25 cellular contexts compared by ENCODE assay signal in the genomic region with DNA sequence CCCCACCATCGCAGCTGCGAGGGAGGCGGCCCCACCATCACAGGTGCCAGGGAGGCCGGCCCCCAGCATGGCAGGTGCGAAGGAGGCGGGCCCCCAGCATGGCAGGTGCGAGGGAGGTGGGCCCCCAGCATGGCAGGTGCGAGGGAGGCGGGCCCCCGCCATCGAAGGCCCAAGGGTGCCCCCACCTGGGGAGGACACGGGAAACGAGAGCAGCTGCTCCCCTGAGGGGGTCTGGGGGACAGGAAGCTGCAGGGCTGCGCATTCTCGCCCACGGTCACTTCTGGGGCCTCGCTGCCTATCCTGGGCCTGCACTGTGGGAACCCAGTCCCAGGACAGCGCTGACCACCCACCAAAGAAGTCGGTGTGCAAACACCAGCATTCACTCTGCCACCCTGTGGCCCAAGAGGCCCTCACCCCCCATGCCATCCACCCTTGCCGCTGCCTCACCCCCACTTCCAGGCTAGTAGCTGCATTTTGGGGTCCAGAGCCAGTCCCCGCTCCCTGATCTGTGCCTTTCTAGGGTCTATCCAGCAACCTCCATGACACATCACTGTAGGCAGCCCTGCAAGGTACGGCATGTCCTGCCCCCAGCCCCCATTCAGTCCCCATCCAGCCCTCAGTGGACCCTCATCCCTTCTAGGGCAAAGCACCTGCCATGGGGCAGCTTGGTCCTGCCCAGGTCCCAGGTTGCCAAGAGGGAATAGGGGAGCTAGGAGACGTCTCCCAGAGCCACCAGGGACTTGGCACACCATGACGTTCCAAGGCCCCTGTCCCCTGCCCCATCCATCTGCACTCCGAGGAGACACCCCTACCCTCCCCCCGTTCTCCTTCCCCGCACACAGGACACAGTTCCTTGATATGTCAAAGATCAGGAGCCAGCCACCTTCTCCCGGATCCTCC. TPM values are rescaled to one million over a fixed set of nuclear protein-coding genes. Genes with fewer than 3 reads are reported as not detected.
DNase-seq lines count a peak whose midpoint lies in the region; ATAC-seq and TF ChIP-seq lines count a peak whose summit lies in the region.
"Had no signal": no experiment of that assay in that cellular context is flagged by ENCODE, and none has a peak within 500 bp of the region (broad histone marks: within the 10 kb centered on the region; RNA-seq: fewer than 3 reads in every experiment).

No MANE protein-coding gene starts in this region.

- H3K27ac ChIP-seq in right atrium auricular region (no peak overlapping the region), left lung (no peak overlapping the region), sigmoid colon (no peak overlapping the region)
- H3K27ac ChIP-seq: C4-2B, cardiac muscle cell, epithelial cell of prostate, HL-60 had no signal

- no peaks in the 10 kb centered on the region for H3K4me1 Mint-ChIP-seq in activated T-helper 2 cell treated with anti-CD3 and anti-CD28 coated beads, Interferon-gamma antibody, Interleukin-2, Interleukin-4, amounts not matched to agents 10 μg/mL and 5 μg/mL and 100 μg/mL, durations not matched to agents 14 hours and 24 hours and 36 hours (ENCODE audit: low read depth)
- no peaks in the 10 kb centered on the region for H3K4me1 Mint-ChIP-seq in activated naive CD8-positive, alpha-beta T cell treated with anti-CD3 and anti-CD28 coated beads for 36 hours
- H3K4me1 Mint-ChIP-seq: IgD-negative memory B cell; memory B cell; naive thymus-derived CD4-positive, alpha-beta T cell had no signal

- H3K4me1 ChIP-seq in right atrium auricular region = no peaks in the 10 kb centered on the region
- H3K4me1 ChIP-seq in left lung = no peaks in the 10 kb centered on the region
- no peaks in the 10 kb centered on the region for H3K4me1 ChIP-seq in sigmoid colon

- intact Hi-C loops in Right ventricle myocardium superior (cut with DNase I) = no loop called here
- intact Hi-C loops in left lung (cut with DNase I) = no loop called here
- intact Hi-C loops in sigmoid colon (cut with DNase I) = no loop called here
- intact Hi-C loops in activated T-helper 2 cell treated with anti-CD3 and anti-CD28 coated beads, Interferon-gamma antibody, Interleukin-2, Interleukin-4, amounts not matched to agents 10 μg/mL and 5 μg/mL and 100 μg/mL, durations not matched to agents 14 hours and 24 hours and 36 hours (cut with micrococcal nuclease) = no loop called here

- 77 to 85% methylated on average over 28 of the region's 28 CpGs for WGBS in sigmoid colon, 2 donors

- TF ChIP-seq EP300 in sigmoid colon (IDR thresholded peaks at IDR 0.05) = no peak

- TF ChIP-seq CTCF in right atrium auricular region (IDR thresholded peaks at IDR 0.05) (no peak), left lung (IDR thresholded peaks at IDR 0.05) (no peak), sigmoid colon (IDR thresholded peaks at IDR 0.05) (no peak)

- DNase-seq in Right ventricle myocardium superior (peak; percentile 10), right atrium auricular region (ENCODE audit: low spot score) (no peak), left lung (peak; percentile 23 to 60), sigmoid colon (peak; percentile 58), NCI-H526 treated with DMSO at 0.1 percent for 48 hours (lab: John Stamatoyannopoulos, UW) (no peak), HuH-7 (ENCODE audit: low spot score) (no peak)
- no peak for DNase-seq in activated T-helper 2 cell treated with anti-CD3 and anti-CD28 coated beads, Interferon-gamma antibody, Interleukin-2, Interleukin-4, amounts not matched to agents 10 μg/mL and 5 μg/mL and 100 μg/mL, durations not matched to agents 14 hours and 24 hours and 36 hours (ENCODE audit: low spot score)
- no peak for DNase-seq in activated naive CD8-positive, alpha-beta T cell treated with anti-CD3 and anti-CD28 coated beads for 36 hours
- DNase-seq: ACHN; amygdala; foreskin fibroblast; hippocampal formation; NCI-H1417 treated with DMSO at 0.1 percent for 48 hours; NCI-H2171 treated with DMSO at 0.1 percent for 48 hours; NCI-H526; stimulated activated CD4-positive, alpha-beta T cell treated with anti-CD3 and anti-CD28 coated beads, Interleukin-4, amount 100 ng/mL, for 1 hour had no signal

- H3K27ac Mint-ChIP-seq in activated T-helper 2 cell treated with anti-CD3 and anti-CD28 coated beads, Interferon-gamma antibody, Interleukin-2, Interleukin-4, amounts not matched to agents 10 μg/mL and 5 μg/mL and 100 μg/mL, durations not matched to agents 14 hours and 24 hours and 36 hours = no peak overlapping the region
- no peak overlapping the region for H3K27ac Mint-ChIP-seq in activated naive CD8-positive, alpha-beta T cell treated with anti-CD3 and anti-CD28 coated beads for 36 hours
- H3K27ac Mint-ChIP-seq: IgD-negative memory B cell; memory B cell; naive thymus-derived CD4-positive, alpha-beta T cell; progenitor cell of endocrine pancreas had no signal

- ATAC-seq in Right ventricle myocardium superior (ENCODE audit: poor library complexity) (no peak), left lung (no peak)
- ATAC-seq: naive thymus-derived CD4-positive, alpha-beta T cell had no signal

- H3K4me3 ChIP-seq in right atrium auricular region = no peak overlapping the region
- no peak overlapping the region for H3K4me3 ChIP-seq in left lung
- H3K4me3 ChIP-seq in sigmoid colon = no peak overlapping the region
- H3K4me3 ChIP-seq: cardiac muscle cell, smooth muscle cell had no signal

- no peaks in the 10 kb centered on the region for H3K36me3 Mint-ChIP-seq in activated T-helper 2 cell treated with anti-CD3 and anti-CD28 coated beads, Interferon-gamma antibody, Interleukin-2, Interleukin-4, amounts not matched to agents 10 μg/mL and 5 μg/mL and 100 μg/mL, durations not matched to agents 14 hours and 24 hours and 36 hours (ENCODE audit: low read depth)
- no peaks in the 10 kb centered on the region for H3K36me3 Mint-ChIP-seq in activated naive CD8-positive, alpha-beta T cell treated with anti-CD3 and anti-CD28 coated beads for 36 hours
- H3K36me3 Mint-ChIP-seq: IgD-negative memory B cell; memory B cell; naive thymus-derived CD4-positive, alpha-beta T cell had no signal

- H3K27me3 Mint-ChIP-seq in activated T-helper 2 cell treated with anti-CD3 and anti-CD28 coated beads, Interferon-gamma antibody, Interleukin-2, Interleukin-4, amounts not matched to agents 10 μg/mL and 5 μg/mL and 100 μg/mL, durations not matched to agents 14 hours and 24 hours and 36 hours (ENCODE audit: low read depth) = peaks cover 9% of the 10 kb centered on the region
- no peaks in the 10 kb centered on the region for H3K27me3 Mint-ChIP-seq in activated naive CD8-positive, alpha-beta T cell treated with anti-CD3 and anti-CD28 coated beads for 36 hours

- no peaks in the 10 kb centered on the region for H3K9me3 Mint-ChIP-seq in activated T-helper 2 cell treated with anti-CD3 and anti-CD28 coated beads, Interferon-gamma antibody, Interleukin-2, Interleukin-4, amounts not matched to agents 10 μg/mL and 5 μg/mL and 100 μg/mL, durations not matched to agents 14 hours and 24 hours and 36 hours
- no peaks in the 10 kb centered on the region for H3K9me3 Mint-ChIP-seq in activated naive CD8-positive, alpha-beta T cell treated with anti-CD3 and anti-CD28 coated beads for 36 hours
- H3K9me3 Mint-ChIP-seq: memory B cell; naive thymus-derived CD4-positive, alpha-beta T cell had no signal

- H3K27me3 ChIP-seq in right atrium auricular region = no peaks in the 10 kb centered on the region
- H3K27me3 ChIP-seq in left lung = peaks cover 0 to 22% of the 10 kb centered on the region in 2 donors
- no peaks in the 10 kb centered on the region for H3K27me3 ChIP-seq in sigmoid colon
- H3K27me3 ChIP-seq: cardiac muscle cell had no signal

- TF ChIP-seq POLR2A in sigmoid colon (IDR thresholded peaks at IDR 0.05) = no peak

- no peaks in the 10 kb centered on the region for H3K36me3 ChIP-seq in right atrium auricular region
- no peaks in the 10 kb centered on the region for H3K36me3 ChIP-seq in left lung
- no peaks in the 10 kb centered on the region for H3K36me3 ChIP-seq in sigmoid colon
- H3K36me3 ChIP-seq: cardiac muscle cell had no signal

- H3K9me3 ChIP-seq in right atrium auricular region (no peaks in the 10 kb centered on the region), left lung (no peaks in the 10 kb centered on the region), sigmoid colon (no peaks in the 10 kb centered on the region)

- H3K4me3 Mint-ChIP-seq in activated T-helper 2 cell treated with anti-CD3 and anti-CD28 coated beads, Interferon-gamma antibody, Interleukin-2, Interleukin-4, amounts not matched to agents 10 μg/mL and 5 μg/mL and 100 μg/mL, durations not matched to agents 14 hours and 24 hours and 36 hours (ENCODE audit: low read depth) = no peak overlapping the region
- no peak overlapping the region for H3K4me3 Mint-ChIP-seq in activated naive CD8-positive, alpha-beta T cell treated with anti-CD3 and anti-CD28 coated beads for 36 hours
- H3K4me3 Mint-ChIP-seq: IgD-negative memory B cell; memory B cell; naive thymus-derived CD4-positive, alpha-beta T cell had no signal

RNA-seq across cellular contexts. Expression of a gene that starts 24.0 kb away (rescaled TPM):
- total RNA-seq in Right ventricle myocardium superior = 154 TPM
- total RNA-seq in right atrium auricular region = 100 to 1,000 TPM in 1 of 2 donors, 10 to 100 TPM in 1; 77.4 to 103 TPM
- total RNA-seq in left lung = 10 to 100 TPM; 60.4 to 63.4 TPM
- total RNA-seq in sigmoid colon = 10 to 100 TPM in 3 of 4 donors, 1 to 10 TPM in 1; 7.2 to 30.7 (median 23.7) TPM
- polyA plus RNA-seq in sigmoid colon = 10 to 100 TPM in 1 of 3 donors, 1 to 10 TPM in 2; 3.0 to 15.8 (median 7.2) TPM
- total RNA-seq in activated T-helper 2 cell treated with anti-CD3 and anti-CD28 coated beads, Interferon-gamma antibody, Interleukin-2, Interleukin-4, amounts not matched to agents 10 μg/mL and 5 μg/mL and 100 μg/mL, durations not matched to agents 14 hours and 24 hours and 36 hours = 21.9 and 25.6 TPM in 2 replicates
- total RNA-seq in activated naive CD8-positive, alpha-beta T cell treated with anti-CD3 and anti-CD28 coated beads for 36 hours = 1 to 10 TPM in 1 of 2 experiments, under 1 TPM in 1; 0.64 to 1.3 TPM

Comparison
In these comparisons a context has a peak if more than half of its experiments do, and no peak if none do; other contexts are left out.
1. DNase-seq: peak in Right ventricle myocardium superior (single experiment), left lung (2 of 2) and sigmoid colon (single experiment); none in right atrium auricular region (single experiment), activated T-helper 2 cell treated with anti-CD3 and anti-CD28 coated beads, Interferon-gamma antibody, Interleukin-2, Interleukin-4, amounts not matched to agents 10 μg/mL and 5 μg/mL and 100 μg/mL, durations not matched to agents 14 hours and 24 hours and 36 hours (single experiment), NCI-H526 treated with DMSO at 0.1 percent for 48 hours (single experiment), activated naive CD8-positive, alpha-beta T cell treated with anti-CD3 and anti-CD28 coated beads for 36 hours (single experiment) and HuH-7 (single experiment).